In the genomic region with DNA sequence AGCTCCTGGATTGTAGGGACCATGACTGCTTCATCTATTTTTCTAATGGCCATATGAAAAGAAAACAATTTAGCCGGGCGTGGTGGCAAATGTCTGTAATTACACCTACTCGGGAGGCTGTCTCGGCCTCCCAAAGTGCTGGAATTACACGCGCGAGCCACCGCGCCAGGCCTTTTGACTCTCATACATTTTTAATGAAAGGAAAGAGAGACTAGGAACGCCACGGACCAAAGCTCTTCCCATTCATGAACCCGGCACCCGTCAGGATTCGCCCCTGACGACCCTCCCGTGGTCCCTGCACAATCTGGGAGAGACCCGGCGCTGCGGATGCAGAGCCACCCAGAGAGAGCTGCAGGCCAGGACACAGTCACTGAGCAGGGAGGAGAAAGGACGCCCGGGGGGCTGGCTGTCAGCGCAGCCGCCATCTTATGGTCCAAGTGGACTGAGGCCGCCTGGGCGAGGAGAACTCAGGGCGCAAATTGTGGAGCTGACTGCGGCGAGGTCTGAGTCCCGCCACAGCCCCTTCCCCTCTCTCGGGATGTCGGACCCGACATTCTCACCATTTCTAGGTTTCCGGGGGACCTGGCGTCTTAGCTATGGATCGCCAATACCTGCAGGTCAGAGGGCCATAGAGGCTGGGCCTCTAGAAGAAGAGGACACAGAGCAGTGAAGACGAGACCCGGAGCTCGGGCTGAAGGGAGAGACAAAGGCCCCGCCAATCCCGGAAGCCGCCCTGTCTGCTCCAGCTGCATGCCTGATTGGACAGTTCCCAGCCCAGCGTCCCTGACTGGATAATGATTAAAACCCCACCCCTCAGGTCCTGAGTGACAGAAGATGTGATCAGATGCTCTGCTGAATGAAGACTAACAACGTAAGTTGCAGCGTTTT, we compare ENCODE assay signal across 8 cellular contexts. TPM values are rescaled to one million over a fixed set of nuclear protein-coding genes. Genes with fewer than 3 reads are reported as not detected.
DNase-seq lines count a peak whose midpoint lies in the region; ATAC-seq and TF ChIP-seq lines count a peak whose summit lies in the region.

A gene (minus strand): TSS at position 705 of the 888 bp plus-strand sequence. CDS start 142 bp downstream, at position 563.

- H3K4me2 ChIP-seq in hepatocyte, result peak within 1 kb of the TSS; percentile 87

- peaks cover 21% of the 10 kb centered on the region for H3K79me2 ChIP-seq in hepatocyte

- DNase-seq in Daoy (ENCODE audit: low read depth) (peak; percentile 95), LNCaP clone FGC (ENCODE audit: low read depth) (peak; percentile 72), SW 1271 (lab: John Stamatoyannopoulos, UW) (peak; percentile 48 to 66), ascending aorta (ENCODE audit: low spot score in 2 of 2) (peak; percentile 71 to 93), hepatocyte (ENCODE audit: low spot score) (peak; percentile 94), retinal pigment epithelial cell (ENCODE audit: low read depth) (peak; percentile 74)

- ATAC-seq in GM21717 (IDR thresholded peaks at IDR 0.05; ENCODE audit: unreplicated experiment) (peak; percentile 81), HG02885 (IDR thresholded peaks at IDR 0.05; ENCODE audit: poor library complexity, unreplicated experiment) (no peak)

- peaks cover 0 to 2% of the 10 kb centered on the region in 2 donors for H3K36me3 ChIP-seq in ascending aorta
- H3K36me3 ChIP-seq in hepatocyte (replicated peaks; ENCODE audit: insufficient read depth, low read depth), result no peaks in the 10 kb centered on the region

- intact Hi-C loops in ascending aorta (cut with DNase I), result loop anchor here (2.0 to 5.0 kb wide), 2 partner anchors 72 to 274 kb away; a partner anchor contains a TSS

- H3K27ac ChIP-seq in ascending aorta (peak within 1 kb of the TSS; percentile 71 to 77), hepatocyte (peak within 1 kb of the TSS; percentile 90)

- WGBS in hepatocyte (ENCODE audit: low lambda C conversion rate, missing lambda C conversion rate), result 10% methylated on average over 43 of the region's 44 CpGs

- H3K9me3 ChIP-seq in ascending aorta (no peaks in the 10 kb centered on the region), hepatocyte (ENCODE audit: low read depth) (no peaks in the 10 kb centered on the region)

- peak within 1 kb of the TSS; percentile 95 for H2AFZ ChIP-seq in hepatocyte

- H3K9me2 ChIP-seq in hepatocyte (replicated peaks; ENCODE audit: insufficient read depth), result no peaks in the 10 kb centered on the region

- H3K4me1 ChIP-seq in ascending aorta (peaks cover 0 to 5% of the 10 kb centered on the region in 2 donors), hepatocyte (ENCODE audit: insufficient read depth) (no peaks in the 10 kb centered on the region)

- TF ChIP-seq CTCF in LNCaP clone FGC (IDR thresholded peaks at IDR 0.05; ENCODE audit: control insufficient read depth, extremely low read depth, insufficient read depth), result no peak
- TF ChIP-seq CTCF in ascending aorta (IDR thresholded peaks at IDR 0.05), result peak in 1 of 3 experiments; percentile 17
- peak; percentile 6 for TF ChIP-seq CTCF in hepatocyte (IDR thresholded peaks at IDR 0.05; ENCODE audit: poor library complexity)
- peak; percentile 11 for TF ChIP-seq CTCF in retinal pigment epithelial cell (conservative IDR thresholded peaks at IDR 0.05; ENCODE audit: low read depth, low read length)

- H4K20me1 ChIP-seq in hepatocyte (ENCODE audit: insufficient read depth, poor library complexity, severe bottlenecking), result no peaks in the 10 kb centered on the region

- no peaks in the 10 kb centered on the region for H3K27me3 ChIP-seq in ascending aorta
- H3K27me3 ChIP-seq in hepatocyte, result no peaks in the 10 kb centered on the region

- peak within 1 kb of the TSS; percentile 65 for H3K4me3 ChIP-seq in LNCaP clone FGC (ENCODE audit: low read depth, low read length)
- H3K4me3 ChIP-seq in ascending aorta, result peak within 1 kb of the TSS; percentile 52 to 86
- peak within 1 kb of the TSS; percentile 89 for H3K4me3 ChIP-seq in hepatocyte
- H3K4me3 ChIP-seq in retinal pigment epithelial cell (ENCODE audit: low read length), result peak within 1 kb of the TSS; percentile 90

RNA-seq across cellular contexts. Expression of the gene that starts here (rescaled TPM):
- 1.9 and 2.2 TPM in 2 replicates for total RNA-seq in Daoy (2014; rRNA removed; shearing (Covaris generic))
- total RNA-seq in ascending aorta (1.9 TPM), hepatocyte (4.4 and 5.9 TPM in 2 replicates)
- polyA plus RNA-seq in hepatocyte, result 0.74 and 0.78 TPM in 2 replicates
